2 cellular contexts compared by ENCODE assay signal in the genomic region with DNA sequence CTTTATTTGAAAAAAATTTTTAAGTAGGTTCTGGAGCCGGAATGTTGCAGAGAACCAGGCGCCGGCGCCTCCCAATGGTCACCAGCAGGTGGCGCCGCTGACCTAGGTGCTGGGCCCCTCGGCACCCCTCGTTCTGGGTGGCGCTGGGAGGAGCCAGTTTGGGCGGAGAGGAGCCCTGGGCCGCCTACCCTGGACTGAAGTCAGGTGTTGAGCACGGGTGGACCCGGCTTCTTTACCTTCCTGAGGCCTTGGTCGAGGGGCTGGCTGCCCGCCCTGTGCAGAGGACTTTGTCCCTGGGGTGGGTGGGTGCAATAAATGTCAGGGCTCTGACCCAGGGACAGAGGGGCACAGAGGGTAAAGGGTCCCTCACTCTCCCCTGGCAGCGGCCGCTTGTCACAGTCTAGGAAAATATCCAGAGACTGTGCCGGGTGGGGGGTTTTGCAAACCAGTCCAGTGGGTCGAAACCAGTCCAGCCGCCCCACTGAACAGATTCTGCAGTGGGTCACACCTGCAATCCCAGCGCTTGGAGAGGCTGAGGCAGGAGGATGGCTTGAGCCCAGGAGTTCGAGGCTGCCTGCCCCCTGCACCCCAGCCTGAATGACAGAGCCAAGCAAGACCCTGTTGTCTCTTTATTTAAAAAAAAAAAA.
TF ChIP-seq lines count a peak whose summit lies in the region.

No MANE protein-coding gene starts in this region.

TF ChIP-seq in IMR-90, 13 proteins besides CTCF, POLR2A, EP300 and RAD21 (continued from another document):
- no peak for TF ChIP-seq MXI1 (IDR thresholded peaks at IDR 0.05; ENCODE audit: borderline replicate concordance, low read depth, low read length)

TF ChIP-seq in PFSK-1, 5 proteins besides CTCF, POLR2A, EP300 and RAD21 (continued from another document):
- TF ChIP-seq, protein P1, sequence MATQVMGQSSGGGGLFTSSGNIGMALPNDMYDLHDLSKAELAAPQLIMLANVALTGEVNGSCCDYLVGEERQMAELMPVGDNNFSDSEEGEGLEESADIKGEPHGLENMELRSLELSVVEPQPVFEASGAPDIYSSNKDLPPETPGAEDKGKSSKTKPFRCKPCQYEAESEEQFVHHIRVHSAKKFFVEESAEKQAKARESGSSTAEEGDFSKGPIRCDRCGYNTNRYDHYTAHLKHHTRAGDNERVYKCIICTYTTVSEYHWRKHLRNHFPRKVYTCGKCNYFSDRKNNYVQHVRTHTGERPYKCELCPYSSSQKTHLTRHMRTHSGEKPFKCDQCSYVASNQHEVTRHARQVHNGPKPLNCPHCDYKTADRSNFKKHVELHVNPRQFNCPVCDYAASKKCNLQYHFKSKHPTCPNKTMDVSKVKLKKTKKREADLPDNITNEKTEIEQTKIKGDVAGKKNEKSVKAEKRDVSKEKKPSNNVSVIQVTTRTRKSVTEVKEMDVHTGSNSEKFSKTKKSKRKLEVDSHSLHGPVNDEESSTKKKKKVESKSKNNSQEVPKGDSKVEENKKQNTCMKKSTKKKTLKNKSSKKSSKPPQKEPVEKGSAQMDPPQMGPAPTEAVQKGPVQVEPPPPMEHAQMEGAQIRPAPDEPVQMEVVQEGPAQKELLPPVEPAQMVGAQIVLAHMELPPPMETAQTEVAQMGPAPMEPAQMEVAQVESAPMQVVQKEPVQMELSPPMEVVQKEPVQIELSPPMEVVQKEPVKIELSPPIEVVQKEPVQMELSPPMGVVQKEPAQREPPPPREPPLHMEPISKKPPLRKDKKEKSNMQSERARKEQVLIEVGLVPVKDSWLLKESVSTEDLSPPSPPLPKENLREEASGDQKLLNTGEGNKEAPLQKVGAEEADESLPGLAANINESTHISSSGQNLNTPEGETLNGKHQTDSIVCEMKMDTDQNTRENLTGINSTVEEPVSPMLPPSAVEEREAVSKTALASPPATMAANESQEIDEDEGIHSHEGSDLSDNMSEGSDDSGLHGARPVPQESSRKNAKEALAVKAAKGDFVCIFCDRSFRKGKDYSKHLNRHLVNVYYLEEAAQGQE (IDR thresholded peaks at IDR 0.05; ENCODE audit: insufficient read depth in 1 of 2, low read depth in 2 of 2, low read length in 2 of 2) = no peak
